8 cellular contexts compared by ENCODE assay signal in the genomic region with DNA sequence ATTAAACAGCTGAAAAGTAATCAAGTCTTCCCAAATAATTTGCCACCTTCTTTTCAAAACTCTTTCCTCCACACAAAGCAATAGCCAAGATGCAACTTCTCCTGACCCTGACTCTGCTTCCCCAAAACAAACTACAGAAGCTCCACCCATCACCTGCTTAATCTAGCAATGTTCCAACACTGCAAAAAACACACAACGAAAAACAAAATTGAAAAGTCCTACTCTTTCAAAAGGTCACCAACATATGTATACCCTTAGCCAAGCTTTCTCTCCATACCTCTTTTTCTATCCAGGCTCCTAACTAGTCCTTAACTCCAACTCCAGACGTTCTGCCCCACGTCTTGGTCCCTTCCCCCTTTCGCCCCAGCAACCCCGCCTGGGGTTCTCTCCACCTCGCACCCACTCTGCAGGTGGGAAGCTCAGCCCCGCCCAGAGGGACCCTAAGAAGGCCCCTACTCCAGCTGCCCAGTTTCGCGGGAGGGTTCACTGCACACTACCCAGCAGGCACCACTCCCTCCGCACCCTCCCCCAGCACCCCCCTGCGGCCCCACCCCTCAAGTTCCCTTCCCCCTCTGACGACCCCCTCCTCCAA. TPM values are rescaled to one million over a fixed set of nuclear protein-coding genes. Genes with fewer than 3 reads are reported as not detected.
DNase-seq lines count a peak whose midpoint lies in the region; ATAC-seq and TF ChIP-seq lines count a peak whose summit lies in the region.

No MANE protein-coding gene starts in this region.

- H3K36me3 Mint-ChIP-seq in WTC11, result peaks cover 17% of the 10 kb centered on the region
- peaks cover 14% of the 10 kb centered on the region for H3K36me3 Mint-ChIP-seq in endothelial cell (ENCODE audit: low read depth, unreplicated experiment)
- H3K36me3 Mint-ChIP-seq in naive B cell, result no peaks in the 10 kb centered on the region

- TF ChIP-seq EP300 in transverse colon (IDR thresholded peaks at IDR 0.05; ENCODE audit: low read depth), result no peak

- H3K4me3 ChIP-seq in transverse colon, result peak overlapping the region; percentile 56 to 99 (median 95)

- in situ Hi-C loops in transverse colon (cut with MboI; ENCODE audit: low pct_ligation_motif_present in 1 of 4, low pct_unique_long_range_greater_than_20kb in 1 of 4, low sequenced_read_pairs in 3 of 4), result no loop called here

- peak overlapping the region; percentile 87 to 95 (median 92) for H3K27ac ChIP-seq in transverse colon

- H3K4me3 Mint-ChIP-seq in WTC11, result peak overlapping the region; percentile 87
- H3K4me3 Mint-ChIP-seq in endothelial cell (ENCODE audit: unreplicated experiment), result peak overlapping the region; percentile 94
- H3K4me3 Mint-ChIP-seq in naive B cell, result peak overlapping the region; percentile 84 to 99 (median 98)

- peak; percentile 34 for DNase-seq in 8988T
- peak; percentile 24 for DNase-seq in WTC11 (ENCODE audit: low spot score)
- no peak for DNase-seq in endothelial cell (ENCODE audit: low spot score)
- DNase-seq in naive B cell, result peak; percentile 7
- peak; percentile 44 for DNase-seq in transverse colon
- DNase-seq in SKM-1 treated with dmso at 0.1 percent for 144 hours (lab: John Stamatoyannopoulos, UW; ENCODE audit: unreplicated experiment), result no peak

- no peak for TF ChIP-seq CTCF in WTC11 (IDR thresholded peaks at IDR 0.05)
- no peak for TF ChIP-seq CTCF in endothelial cell (IDR thresholded peaks at IDR 0.05; ENCODE audit: unreplicated experiment)
- TF ChIP-seq CTCF in transverse colon (IDR thresholded peaks at IDR 0.05), result no peak

- POLR2A ChIA-PET in WTC11 (lab: Charles Lee), result interaction anchor here (0.9 to 1.6 kb wide), 7 partner anchors 9 to 124 kb away, joined by 3 to 6 read pairs (median 4); no protein-coding TSS in a partner anchor

- H3K9me3 ChIP-seq in transverse colon, result no peaks in the 10 kb centered on the region

- no peaks in the 10 kb centered on the region for H3K36me3 ChIP-seq in transverse colon

- H3K9me3 Mint-ChIP-seq in WTC11 (peaks cover 12% of the 10 kb centered on the region), endothelial cell (ENCODE audit: unreplicated experiment) (no peaks in the 10 kb centered on the region), naive B cell (peaks cover 0 to 5% (median 0%) of the 10 kb centered on the region in 7 donors)

- intact Hi-C loops in transverse colon (cut with DNase I; ENCODE audit: low total_unique reads), result no loop called here

- TF ChIP-seq POLR2A in transverse colon (IDR thresholded peaks at IDR 0.05), result no peak

- peaks cover 7 to 49% (median 33%) of the 10 kb centered on the region in 4 donors for H3K4me1 ChIP-seq in transverse colon

- H3K4me1 Mint-ChIP-seq in WTC11 (peaks cover 53% of the 10 kb centered on the region), endothelial cell (ENCODE audit: unreplicated experiment) (peaks cover 18% of the 10 kb centered on the region), naive B cell (peaks cover 47 to 63% (median 62%) of the 10 kb centered on the region in 3 donors)

- 3 to 5% methylated on average over 4 to 12 of the region's 12 CpGs for WGBS in transverse colon (ENCODE audit: low coverage in 1 of 2), 2 donors

- CTCF ChIA-PET in WTC11 (lab: Charles Lee), result interaction anchor here (0.8 to 3.4 kb wide), 10 partner anchors 15 to 264 kb away, joined by 3 to 21 read pairs (median 8); a partner anchor contains a TSS

- peaks cover 37% of the 10 kb centered on the region for H3K27me3 Mint-ChIP-seq in WTC11 (ENCODE audit: low read depth)
- H3K27me3 Mint-ChIP-seq in endothelial cell (ENCODE audit: unreplicated experiment), result peaks cover 4% of the 10 kb centered on the region
- peaks cover 8 to 17% (median 13%) of the 10 kb centered on the region in 3 donors for H3K27me3 Mint-ChIP-seq in naive B cell

- ATAC-seq in GM18873 (IDR thresholded peaks at IDR 0.05; ENCODE audit: low FRiP score, unreplicated experiment), result peak; percentile 4
- ATAC-seq in HG03521 (IDR thresholded peaks at IDR 0.05; ENCODE audit: unreplicated experiment), result peak; percentile 12
- ATAC-seq in WTC11, result peak; percentile 3; the same call in 1 of the 2 replicates
- ATAC-seq in naive B cell (ENCODE audit: low read depth in 2 of 2), result peak in 1 of 2 donors; percentile 2

- H3K27ac Mint-ChIP-seq in WTC11 (peak overlapping the region; percentile 57), endothelial cell (ENCODE audit: unreplicated experiment) (peak overlapping the region; percentile 16), naive B cell (peak overlapping the region; percentile 58 to 100 (median 85))

- H3K27me3 ChIP-seq in transverse colon, result no peaks in the 10 kb centered on the region

TF ChIP-seq in WTC11, 78 proteins besides CTCF, POLR2A, EP300 and RAD21:
- TF ChIP-seq, protein P1, sequence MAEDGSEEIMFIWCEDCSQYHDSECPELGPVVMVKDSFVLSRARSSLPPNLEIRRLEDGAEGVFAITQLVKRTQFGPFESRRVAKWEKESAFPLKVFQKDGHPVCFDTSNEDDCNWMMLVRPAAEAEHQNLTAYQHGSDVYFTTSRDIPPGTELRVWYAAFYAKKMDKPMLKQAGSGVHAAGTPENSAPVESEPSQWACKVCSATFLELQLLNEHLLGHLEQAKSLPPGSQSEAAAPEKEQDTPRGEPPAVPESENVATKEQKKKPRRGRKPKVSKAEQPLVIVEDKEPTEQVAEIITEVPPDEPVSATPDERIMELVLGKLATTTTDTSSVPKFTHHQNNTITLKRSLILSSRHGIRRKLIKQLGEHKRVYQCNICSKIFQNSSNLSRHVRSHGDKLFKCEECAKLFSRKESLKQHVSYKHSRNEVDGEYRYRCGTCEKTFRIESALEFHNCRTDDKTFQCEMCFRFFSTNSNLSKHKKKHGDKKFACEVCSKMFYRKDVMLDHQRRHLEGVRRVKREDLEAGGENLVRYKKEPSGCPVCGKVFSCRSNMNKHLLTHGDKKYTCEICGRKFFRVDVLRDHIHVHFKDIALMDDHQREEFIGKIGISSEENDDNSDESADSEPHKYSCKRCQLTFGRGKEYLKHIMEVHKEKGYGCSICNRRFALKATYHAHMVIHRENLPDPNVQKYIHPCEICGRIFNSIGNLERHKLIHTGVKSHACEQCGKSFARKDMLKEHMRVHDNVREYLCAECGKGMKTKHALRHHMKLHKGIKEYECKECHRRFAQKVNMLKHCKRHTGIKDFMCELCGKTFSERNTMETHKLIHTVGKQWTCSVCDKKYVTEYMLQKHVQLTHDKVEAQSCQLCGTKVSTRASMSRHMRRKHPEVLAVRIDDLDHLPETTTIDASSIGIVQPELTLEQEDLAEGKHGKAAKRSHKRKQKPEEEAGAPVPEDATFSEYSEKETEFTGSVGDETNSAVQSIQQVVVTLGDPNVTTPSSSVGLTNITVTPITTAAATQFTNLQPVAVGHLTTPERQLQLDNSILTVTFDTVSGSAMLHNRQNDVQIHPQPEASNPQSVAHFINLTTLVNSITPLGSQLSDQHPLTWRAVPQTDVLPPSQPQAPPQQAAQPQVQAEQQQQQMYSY (CRISPR knock-in tag; IDR thresholded peaks at IDR 0.05), result peak; percentile 68
- TF ChIP-seq, protein P2, sequence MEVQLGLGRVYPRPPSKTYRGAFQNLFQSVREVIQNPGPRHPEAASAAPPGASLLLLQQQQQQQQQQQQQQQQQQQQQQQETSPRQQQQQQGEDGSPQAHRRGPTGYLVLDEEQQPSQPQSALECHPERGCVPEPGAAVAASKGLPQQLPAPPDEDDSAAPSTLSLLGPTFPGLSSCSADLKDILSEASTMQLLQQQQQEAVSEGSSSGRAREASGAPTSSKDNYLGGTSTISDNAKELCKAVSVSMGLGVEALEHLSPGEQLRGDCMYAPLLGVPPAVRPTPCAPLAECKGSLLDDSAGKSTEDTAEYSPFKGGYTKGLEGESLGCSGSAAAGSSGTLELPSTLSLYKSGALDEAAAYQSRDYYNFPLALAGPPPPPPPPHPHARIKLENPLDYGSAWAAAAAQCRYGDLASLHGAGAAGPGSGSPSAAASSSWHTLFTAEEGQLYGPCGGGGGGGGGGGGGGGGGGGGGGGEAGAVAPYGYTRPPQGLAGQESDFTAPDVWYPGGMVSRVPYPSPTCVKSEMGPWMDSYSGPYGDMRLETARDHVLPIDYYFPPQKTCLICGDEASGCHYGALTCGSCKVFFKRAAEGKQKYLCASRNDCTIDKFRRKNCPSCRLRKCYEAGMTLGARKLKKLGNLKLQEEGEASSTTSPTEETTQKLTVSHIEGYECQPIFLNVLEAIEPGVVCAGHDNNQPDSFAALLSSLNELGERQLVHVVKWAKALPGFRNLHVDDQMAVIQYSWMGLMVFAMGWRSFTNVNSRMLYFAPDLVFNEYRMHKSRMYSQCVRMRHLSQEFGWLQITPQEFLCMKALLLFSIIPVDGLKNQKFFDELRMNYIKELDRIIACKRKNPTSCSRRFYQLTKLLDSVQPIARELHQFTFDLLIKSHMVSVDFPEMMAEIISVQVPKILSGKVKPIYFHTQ (CRISPR knock-in tag; IDR thresholded peaks at IDR 0.05), result no peak
- TF ChIP-seq MYBL2 (CRISPR knock-in tag; IDR thresholded peaks at IDR 0.05), result no peak
- TF ChIP-seq NR1H2 (CRISPR knock-in tag; IDR thresholded peaks at IDR 0.05), result no peak
TF ChIP-seq in WTC11: peak in this region for 1.

RNA-seq across cellular contexts. Expression of a gene that starts 0.7 kb away (rescaled TPM):
- total RNA-seq in WTC11 (2021), result 235 to 244 TPM (median 236 TPM) in 3 replicates
- total RNA-seq in endothelial cell (ENCODE audit: unreplicated experiment), result 128 TPM
- polyA plus RNA-seq in naive B cell (ENCODE audit: low read depth in 6 of 6), result 10 to 100 TPM; 47.4 to 78.4 (median 63.2) TPM
- total RNA-seq in transverse colon, result 100 to 1,000 TPM in 1 of 4 donors, 10 to 100 TPM in 3; 76.7 to 100 (median 82.6) TPM

Comparison
In these comparisons a context has a peak if more than half of its experiments do, and no peak if none do; other contexts are left out.
1. DNase-seq: peak in 8988T (single experiment), WTC11 (single experiment), naive B cell (single experiment) and transverse colon (single experiment); none in endothelial cell (single experiment) and SKM-1 treated with dmso at 0.1 percent for 144 hours (single experiment).
2. H3K27ac Mint-ChIP-seq: peak in every context shown above with its lines; median percentile 85 in naive B cell; 57 in WTC11; 16 in endothelial cell.
3. Peak in every context shown above with its lines, with median percentiles within 50 percentile points of each other: H3K4me3 Mint-ChIP-seq.